3 cellular contexts compared by ENCODE assay signal in genomic region chr22:42966389-42966998, GRCh38.
TF ChIP-seq lines count a peak whose summit lies in the region.

No MANE protein-coding gene starts in this region.

TF ChIP-seq in SK-N-SH, 30 proteins besides CTCF, POLR2A, EP300 and RAD21 (continues in another document):
- no peak for TF ChIP-seq MXI1 (IDR thresholded peaks at IDR 0.05; ENCODE audit: low read depth, low read length)
- TF ChIP-seq TCF12 (IDR thresholded peaks at IDR 0.05), result no peak
- no peak for TF ChIP-seq FOXJ3 (CRISPR knock-in tag; IDR thresholded peaks at IDR 0.05)
- TF ChIP-seq, protein P1, sequence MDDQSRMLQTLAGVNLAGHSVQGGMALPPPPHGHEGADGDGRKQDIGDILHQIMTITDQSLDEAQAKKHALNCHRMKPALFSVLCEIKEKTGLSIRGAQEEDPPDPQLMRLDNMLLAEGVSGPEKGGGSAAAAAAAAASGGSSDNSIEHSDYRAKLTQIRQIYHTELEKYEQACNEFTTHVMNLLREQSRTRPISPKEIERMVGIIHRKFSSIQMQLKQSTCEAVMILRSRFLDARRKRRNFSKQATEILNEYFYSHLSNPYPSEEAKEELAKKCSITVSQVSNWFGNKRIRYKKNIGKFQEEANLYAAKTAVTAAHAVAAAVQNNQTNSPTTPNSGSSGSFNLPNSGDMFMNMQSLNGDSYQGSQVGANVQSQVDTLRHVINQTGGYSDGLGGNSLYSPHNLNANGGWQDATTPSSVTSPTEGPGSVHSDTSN (IDR thresholded peaks at IDR 0.05), result peak; percentile 13; the same call in 1 of the 2 replicates
- no peak for TF ChIP-seq MAX (IDR thresholded peaks at IDR 0.05; ENCODE audit: low read depth)
- no peak for TF ChIP-seq TAF1 (IDR thresholded peaks at IDR 0.05; ENCODE audit: borderline replicate concordance, low read depth, low read length)
- TF ChIP-seq, protein P2, sequence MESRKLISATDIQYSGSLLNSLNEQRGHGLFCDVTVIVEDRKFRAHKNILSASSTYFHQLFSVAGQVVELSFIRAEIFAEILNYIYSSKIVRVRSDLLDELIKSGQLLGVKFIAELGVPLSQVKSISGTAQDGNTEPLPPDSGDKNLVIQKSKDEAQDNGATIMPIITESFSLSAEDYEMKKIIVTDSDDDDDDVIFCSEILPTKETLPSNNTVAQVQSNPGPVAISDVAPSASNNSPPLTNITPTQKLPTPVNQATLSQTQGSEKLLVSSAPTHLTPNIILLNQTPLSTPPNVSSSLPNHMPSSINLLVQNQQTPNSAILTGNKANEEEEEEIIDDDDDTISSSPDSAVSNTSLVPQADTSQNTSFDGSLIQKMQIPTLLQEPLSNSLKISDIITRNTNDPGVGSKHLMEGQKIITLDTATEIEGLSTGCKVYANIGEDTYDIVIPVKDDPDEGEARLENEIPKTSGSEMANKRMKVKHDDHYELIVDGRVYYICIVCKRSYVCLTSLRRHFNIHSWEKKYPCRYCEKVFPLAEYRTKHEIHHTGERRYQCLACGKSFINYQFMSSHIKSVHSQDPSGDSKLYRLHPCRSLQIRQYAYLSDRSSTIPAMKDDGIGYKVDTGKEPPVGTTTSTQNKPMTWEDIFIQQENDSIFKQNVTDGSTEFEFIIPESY (IDR thresholded peaks at IDR 0.05; ENCODE audit: borderline replicate concordance, low read depth), result no peak
- TF ChIP-seq ELF1 (IDR thresholded peaks at IDR 0.05), result no peak
- TF ChIP-seq NFIC (IDR thresholded peaks at IDR 0.05; ENCODE audit: borderline replicate concordance), result 0 out of 2 replicates have a peak, but pooled peaks have one; percentile 6
- TF ChIP-seq MEF2A (IDR thresholded peaks at IDR 0.05; ENCODE audit: borderline replicate concordance, low read depth), result no peak
- TF ChIP-seq REST (IDR thresholded peaks at IDR 0.05; ENCODE audit: low read depth, low read length), result no peak
- TF ChIP-seq POLR2AphosphoS5 (IDR thresholded peaks at IDR 0.05; ENCODE audit: low read depth, low read length), result no peak
- no peak for TF ChIP-seq RXRA (IDR thresholded peaks at IDR 0.05; ENCODE audit: borderline replicate concordance, low read depth)

TF ChIP-seq in SK-N-SH treated with all-trans-retinoic acid at 6 μM for 48 hours, 23 proteins besides CTCF, POLR2A, EP300 and RAD21 (continues in another document):
- TF ChIP-seq OSR1 (CRISPR knock-in tag; IDR thresholded peaks at IDR 0.05), result no peak
- TF ChIP-seq, protein P3, sequence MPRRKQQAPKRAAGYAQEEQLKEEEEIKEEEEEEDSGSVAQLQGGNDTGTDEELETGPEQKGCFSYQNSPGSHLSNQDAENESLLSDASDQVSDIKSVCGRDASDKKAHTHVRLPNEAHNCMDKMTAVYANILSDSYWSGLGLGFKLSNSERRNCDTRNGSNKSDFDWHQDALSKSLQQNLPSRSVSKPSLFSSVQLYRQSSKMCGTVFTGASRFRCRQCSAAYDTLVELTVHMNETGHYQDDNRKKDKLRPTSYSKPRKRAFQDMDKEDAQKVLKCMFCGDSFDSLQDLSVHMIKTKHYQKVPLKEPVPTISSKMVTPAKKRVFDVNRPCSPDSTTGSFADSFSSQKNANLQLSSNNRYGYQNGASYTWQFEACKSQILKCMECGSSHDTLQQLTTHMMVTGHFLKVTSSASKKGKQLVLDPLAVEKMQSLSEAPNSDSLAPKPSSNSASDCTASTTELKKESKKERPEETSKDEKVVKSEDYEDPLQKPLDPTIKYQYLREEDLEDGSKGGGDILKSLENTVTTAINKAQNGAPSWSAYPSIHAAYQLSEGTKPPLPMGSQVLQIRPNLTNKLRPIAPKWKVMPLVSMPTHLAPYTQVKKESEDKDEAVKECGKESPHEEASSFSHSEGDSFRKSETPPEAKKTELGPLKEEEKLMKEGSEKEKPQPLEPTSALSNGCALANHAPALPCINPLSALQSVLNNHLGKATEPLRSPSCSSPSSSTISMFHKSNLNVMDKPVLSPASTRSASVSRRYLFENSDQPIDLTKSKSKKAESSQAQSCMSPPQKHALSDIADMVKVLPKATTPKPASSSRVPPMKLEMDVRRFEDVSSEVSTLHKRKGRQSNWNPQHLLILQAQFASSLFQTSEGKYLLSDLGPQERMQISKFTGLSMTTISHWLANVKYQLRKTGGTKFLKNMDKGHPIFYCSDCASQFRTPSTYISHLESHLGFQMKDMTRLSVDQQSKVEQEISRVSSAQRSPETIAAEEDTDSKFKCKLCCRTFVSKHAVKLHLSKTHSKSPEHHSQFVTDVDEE (CRISPR knock-in tag; IDR thresholded peaks at IDR 0.05), result no peak
- TF ChIP-seq, protein P4, sequence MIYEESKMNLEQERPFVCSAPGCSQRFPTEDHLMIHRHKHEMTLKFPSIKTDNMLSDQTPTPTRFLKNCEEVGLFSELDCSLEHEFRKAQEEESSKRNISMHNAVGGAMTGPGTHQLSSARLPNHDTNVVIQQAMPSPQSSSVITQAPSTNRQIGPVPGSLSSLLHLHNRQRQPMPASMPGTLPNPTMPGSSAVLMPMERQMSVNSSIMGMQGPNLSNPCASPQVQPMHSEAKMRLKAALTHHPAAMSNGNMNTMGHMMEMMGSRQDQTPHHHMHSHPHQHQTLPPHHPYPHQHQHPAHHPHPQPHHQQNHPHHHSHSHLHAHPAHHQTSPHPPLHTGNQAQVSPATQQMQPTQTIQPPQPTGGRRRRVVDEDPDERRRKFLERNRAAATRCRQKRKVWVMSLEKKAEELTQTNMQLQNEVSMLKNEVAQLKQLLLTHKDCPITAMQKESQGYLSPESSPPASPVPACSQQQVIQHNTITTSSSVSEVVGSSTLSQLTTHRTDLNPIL (CRISPR knock-in tag; IDR thresholded peaks at IDR 0.05; ENCODE audit: low read depth), result no peak
- TF ChIP-seq POU6F1 (CRISPR knock-in tag; IDR thresholded peaks at IDR 0.05; ENCODE audit: borderline replicate concordance, low read depth), result no peak
- TF ChIP-seq BACH2 (CRISPR knock-in tag; IDR thresholded peaks at IDR 0.05; ENCODE audit: borderline replicate concordance), result no peak
- no peak for TF ChIP-seq ZC3H10 (CRISPR knock-in tag; IDR thresholded peaks at IDR 0.05)
- TF ChIP-seq ZNF70 (CRISPR knock-in tag; IDR thresholded peaks at IDR 0.05), result no peak
- TF ChIP-seq GLIS3 (CRISPR knock-in tag; IDR thresholded peaks at IDR 0.05), result no peak
- TF ChIP-seq, protein P5, sequence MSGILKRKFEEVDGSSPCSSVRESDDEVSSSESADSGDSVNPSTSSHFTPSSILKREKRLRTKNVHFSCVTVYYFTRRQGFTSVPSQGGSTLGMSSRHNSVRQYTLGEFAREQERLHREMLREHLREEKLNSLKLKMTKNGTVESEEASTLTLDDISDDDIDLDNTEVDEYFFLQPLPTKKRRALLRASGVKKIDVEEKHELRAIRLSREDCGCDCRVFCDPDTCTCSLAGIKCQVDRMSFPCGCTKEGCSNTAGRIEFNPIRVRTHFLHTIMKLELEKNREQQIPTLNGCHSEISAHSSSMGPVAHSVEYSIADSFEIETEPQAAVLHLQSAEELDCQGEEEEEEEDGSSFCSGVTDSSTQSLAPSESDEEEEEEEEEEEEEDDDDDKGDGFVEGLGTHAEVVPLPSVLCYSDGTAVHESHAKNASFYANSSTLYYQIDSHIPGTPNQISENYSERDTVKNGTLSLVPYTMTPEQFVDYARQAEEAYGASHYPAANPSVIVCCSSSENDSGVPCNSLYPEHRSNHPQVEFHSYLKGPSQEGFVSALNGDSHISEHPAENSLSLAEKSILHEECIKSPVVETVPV (CRISPR knock-in tag; IDR thresholded peaks at IDR 0.05), result no peak
- no peak for TF ChIP-seq RARB (CRISPR knock-in tag; IDR thresholded peaks at IDR 0.05)
- no peak for TF ChIP-seq SNAI2 (CRISPR knock-in tag; IDR thresholded peaks at IDR 0.05)
- no peak for TF ChIP-seq ZFP3 (CRISPR knock-in tag; IDR thresholded peaks at IDR 0.05)
- no peak for TF ChIP-seq PPARA (CRISPR knock-in tag; IDR thresholded peaks at IDR 0.05; ENCODE audit: borderline replicate concordance)
- no peak for TF ChIP-seq ZFP30 (CRISPR knock-in tag; IDR thresholded peaks at IDR 0.05)
- TF ChIP-seq TCF4 (CRISPR knock-in tag; IDR thresholded peaks at IDR 0.05; ENCODE audit: borderline replicate concordance), result no peak
- no peak for TF ChIP-seq CSDC2 (CRISPR knock-in tag; IDR thresholded peaks at IDR 0.05)
- TF ChIP-seq ESRRG (CRISPR knock-in tag; IDR thresholded peaks at IDR 0.05), result no peak

TF ChIP-seq in K562, 482 proteins besides CTCF, POLR2A, EP300 and RAD21:
- TF ChIP-seq ZBTB49 (CRISPR knock-in tag; IDR thresholded peaks at IDR 0.05; ENCODE audit: borderline replicate concordance) (no peak), NFIC (IDR thresholded peaks at IDR 0.05) (peak; percentile 54), ZNF699 (CRISPR knock-in tag; IDR thresholded peaks at IDR 0.05; ENCODE audit: insufficient replicate concordance) (no peak)
- TF ChIP-seq, protein P2 (CRISPR knock-in tag; IDR thresholded peaks at IDR 0.05), result no peak
